8 cellular contexts compared by ENCODE assay signal in genomic region chrX:41084360-41085104, GRCh38. TPM values are rescaled to one million over a fixed set of nuclear protein-coding genes. Genes with fewer than 3 reads are reported as not detected.
DNase-seq lines count a peak whose midpoint lies in the region; ATAC-seq and TF ChIP-seq lines count a peak whose summit lies in the region.

No MANE protein-coding gene starts in this region.

- TF ChIP-seq CTCF in GM12864 (IDR thresholded peaks at IDR 0.05; ENCODE audit: low read depth, low read length, missing control alignments) (no peak), glutamatergic neuron (IDR thresholded peaks at IDR 0.05; ENCODE audit: partially characterized antibody, unreplicated experiment) (no peak), omental fat pad (IDR thresholded peaks at IDR 0.05) (no peak), testis (IDR thresholded peaks at IDR 0.05) (peak in 1 of 3 experiments; percentile 18)

- peaks cover 4% of the 10 kb centered on the region for H3K36me3 Mint-ChIP-seq in activated naive CD8-positive, alpha-beta T cell treated with anti-CD3 and anti-CD28 coated beads, Interleukin-2, amount 10 ng/mL, durations not matched to agents 7 days and 5 days
- no peaks in the 10 kb centered on the region for H3K36me3 Mint-ChIP-seq in glutamatergic neuron (ENCODE audit: unreplicated experiment)

- no peaks in the 10 kb centered on the region for H3K4me1 ChIP-seq in testis

- no peak for TF ChIP-seq POLR2A in testis (IDR thresholded peaks at IDR 0.05)

- H3K27ac Mint-ChIP-seq in activated naive CD8-positive, alpha-beta T cell treated with anti-CD3 and anti-CD28 coated beads, Interleukin-2, amount 10 ng/mL, durations not matched to agents 7 days and 5 days, result peak overlapping the region; percentile 99
- H3K27ac Mint-ChIP-seq in glutamatergic neuron (ENCODE audit: unreplicated experiment), result peak overlapping the region; percentile 99

- POLR2A ChIA-PET in activated naive CD8-positive, alpha-beta T cell treated with anti-CD3 and anti-CD28 coated beads, Interleukin-2, amount 10 ng/mL, durations not matched to agents 7 days and 5 days (lab: Charles Lee), result interaction anchor here (0.6 to 3.4 kb wide), 15 partner anchors 11 to 520 kb away, joined by 3 to 38 read pairs (median 3); partner anchors contain the start of genes ATP6AP2, CXorf38, DDX3X and MED14

- no peaks in the 10 kb centered on the region for H3K27me3 Mint-ChIP-seq in activated naive CD8-positive, alpha-beta T cell treated with anti-CD3 and anti-CD28 coated beads, Interleukin-2, amount 10 ng/mL, durations not matched to agents 7 days and 5 days
- no peaks in the 10 kb centered on the region for H3K27me3 Mint-ChIP-seq in glutamatergic neuron (ENCODE audit: unreplicated experiment)

- no peaks in the 10 kb centered on the region for H3K36me3 ChIP-seq in testis (ENCODE audit: low read depth, missing control alignments)

- ATAC-seq in HG02678 (IDR thresholded peaks at IDR 0.05; ENCODE audit: unreplicated experiment) (peak; percentile 63), omental fat pad (ENCODE audit: low FRiP score) (peak; percentile 88)
- ATAC-seq in activated naive CD8-positive, alpha-beta T cell treated with anti-CD3 and anti-CD28 coated beads, Interleukin-2, amount 10 ng/mL, durations not matched to agents 7 days and 5 days (ENCODE audit: low read depth), result peak; percentile 69

- 0% methylated on average over 4 to 38 of the region's 65 CpGs for WGBS in testis, 2 donors

- H3K9me3 ChIP-seq in testis, result no peaks in the 10 kb centered on the region

- H3K4me3 ChIP-seq in GM12864 (ENCODE audit: low read depth, low read length), result peak overlapping the region; percentile 77
- H3K4me3 ChIP-seq in testis, result peak overlapping the region; percentile 77 to 94

- H3K27me3 ChIP-seq in testis, result no peaks in the 10 kb centered on the region

- peaks cover 13% of the 10 kb centered on the region for H3K4me1 Mint-ChIP-seq in activated naive CD8-positive, alpha-beta T cell treated with anti-CD3 and anti-CD28 coated beads, Interleukin-2, amount 10 ng/mL, durations not matched to agents 7 days and 5 days
- peaks cover 6% of the 10 kb centered on the region for H3K4me1 Mint-ChIP-seq in glutamatergic neuron (ENCODE audit: low read depth, unreplicated experiment)

- H3K4me3 Mint-ChIP-seq in activated naive CD8-positive, alpha-beta T cell treated with anti-CD3 and anti-CD28 coated beads, Interleukin-2, amount 10 ng/mL, durations not matched to agents 7 days and 5 days, result peak overlapping the region; percentile 88
- peak overlapping the region; percentile 91 for H3K4me3 Mint-ChIP-seq in glutamatergic neuron (ENCODE audit: unreplicated experiment)

- DNase-seq in GM12864 (ENCODE audit: low read depth) (peak; percentile 83), NCI-H1105 treated with DMSO at 0.1 percent for 48 hours (lab: John Stamatoyannopoulos, UW) (peak; percentile 92), SKM-1 treated with dmso at 0.1 percent for 144 hours (lab: John Stamatoyannopoulos, UW; ENCODE audit: unreplicated experiment) (peak; percentile 85), glutamatergic neuron (peak; percentile 96), omental fat pad (ENCODE audit: low spot score) (peak; percentile 100), testis (peak; percentile 95)
- DNase-seq in activated naive CD8-positive, alpha-beta T cell treated with anti-CD3 and anti-CD28 coated beads, Interleukin-2, amount 10 ng/mL, durations not matched to agents 7 days and 5 days, result peak; percentile 93

- peak overlapping the region; percentile 97 for H3K27ac ChIP-seq in testis

- intact Hi-C loops in testis (cut with DNase I; ENCODE audit: low total_unique reads), result no loop called here

- no peaks in the 10 kb centered on the region for H3K9me3 Mint-ChIP-seq in activated naive CD8-positive, alpha-beta T cell treated with anti-CD3 and anti-CD28 coated beads, Interleukin-2, amount 10 ng/mL, durations not matched to agents 7 days and 5 days
- peaks cover 2% of the 10 kb centered on the region for H3K9me3 Mint-ChIP-seq in glutamatergic neuron (ENCODE audit: unreplicated experiment)

RNA-seq across cellular contexts. Expression of gene USP9X, which starts 0.7 kb away (rescaled TPM):
- 10 to 100 TPM; 56.9 to 65.7 TPM for total RNA-seq in activated naive CD8-positive, alpha-beta T cell treated with anti-CD3 and anti-CD28 coated beads, Interleukin-2, amount 10 ng/mL, durations not matched to agents 7 days and 5 days
- total RNA-seq in glutamatergic neuron (ENCODE audit: unreplicated experiment), result 120 TPM
- total RNA-seq in omental fat pad, result 100 to 1,000 TPM in 3 of 4 donors, 10 to 100 TPM in 1; 72.4 to 160 (median 129) TPM
- 100 to 1,000 TPM; 135 to 161 TPM for total RNA-seq in testis
- polyA plus RNA-seq in testis (ENCODE audit: insufficient read depth, low read depth, low replicate concordance), result 50.8 TPM

Comparison
In these comparisons a context has a peak if more than half of its experiments do, and no peak if none do; other contexts are left out.
1. Peak in every context shown above with its lines: DNase-seq, ATAC-seq, H3K4me3 ChIP-seq and H3K27ac ChIP-seq.